1 cellular context compared by ENCODE assay signal in the genomic region with DNA sequence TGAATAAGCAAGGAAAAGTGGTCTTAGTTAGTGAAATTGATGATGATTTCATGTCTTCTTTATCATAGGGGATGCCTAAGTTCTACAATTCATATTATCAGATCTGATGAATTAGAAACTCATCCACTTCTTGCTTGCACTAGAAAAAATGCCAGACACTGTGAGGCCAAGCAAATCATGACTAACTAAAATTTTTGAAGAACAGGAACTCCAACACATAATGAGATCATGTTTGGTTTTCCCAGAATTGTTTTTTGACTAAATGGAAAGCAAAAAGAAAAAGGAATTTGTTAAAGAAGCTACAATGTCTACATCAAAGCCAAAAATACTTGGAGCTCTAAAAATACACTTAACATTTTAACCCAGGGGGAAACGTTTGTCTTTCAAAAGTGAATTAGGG.
TF ChIP-seq lines count a peak whose summit lies in the region.

No MANE protein-coding gene starts in this region.

TF ChIP-seq in IMR-90, 13 proteins besides CTCF, POLR2A, EP300 and RAD21:
- TF ChIP-seq SMC3 (IDR thresholded peaks at IDR 0.05; ENCODE audit: low read depth, low read length) = no peak
- TF ChIP-seq, protein P1, sequence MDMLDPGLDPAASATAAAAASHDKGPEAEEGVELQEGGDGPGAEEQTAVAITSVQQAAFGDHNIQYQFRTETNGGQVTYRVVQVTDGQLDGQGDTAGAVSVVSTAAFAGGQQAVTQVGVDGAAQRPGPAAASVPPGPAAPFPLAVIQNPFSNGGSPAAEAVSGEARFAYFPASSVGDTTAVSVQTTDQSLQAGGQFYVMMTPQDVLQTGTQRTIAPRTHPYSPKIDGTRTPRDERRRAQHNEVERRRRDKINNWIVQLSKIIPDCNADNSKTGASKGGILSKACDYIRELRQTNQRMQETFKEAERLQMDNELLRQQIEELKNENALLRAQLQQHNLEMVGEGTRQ (IDR thresholded peaks at IDR 0.05; ENCODE audit: low read depth, low read length) = no peak
- no peak for TF ChIP-seq CEBPB (IDR thresholded peaks at IDR 0.05; ENCODE audit: low read depth, low read length)
- TF ChIP-seq MAFK (IDR thresholded peaks at IDR 0.05; ENCODE audit: low read depth, low read length) = no peak
- no peak for TF ChIP-seq NFE2L2 (IDR thresholded peaks at IDR 0.05; ENCODE audit: low read depth, low read length)
